1 cellular context compared by ENCODE assay signal in the genomic region with DNA sequence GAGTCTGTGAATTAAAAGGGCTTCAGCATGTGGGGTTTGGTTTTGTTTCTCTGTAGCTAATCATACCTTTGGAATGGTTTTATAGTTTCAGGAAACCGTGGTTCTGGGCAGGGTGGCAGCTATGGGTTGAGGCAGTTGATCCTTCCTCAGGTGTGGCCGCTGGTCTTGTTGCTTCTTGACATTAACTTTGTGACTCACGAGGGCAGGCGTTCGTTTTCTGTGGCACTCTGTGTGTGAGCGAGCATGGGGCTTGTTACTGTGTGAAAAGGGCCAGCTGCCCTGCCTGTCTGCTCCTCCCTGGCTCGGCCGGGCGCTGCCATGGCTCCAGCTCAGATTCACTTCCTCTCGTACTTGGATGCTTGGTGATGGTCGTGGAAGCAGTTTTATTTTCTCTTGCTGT.
TF ChIP-seq lines count a peak whose summit lies in the region.

No MANE protein-coding gene starts in this region.

TF ChIP-seq in endothelial cell of umbilical vein, 7 proteins besides CTCF, POLR2A, EP300 and RAD21:
- TF ChIP-seq, protein P1, sequence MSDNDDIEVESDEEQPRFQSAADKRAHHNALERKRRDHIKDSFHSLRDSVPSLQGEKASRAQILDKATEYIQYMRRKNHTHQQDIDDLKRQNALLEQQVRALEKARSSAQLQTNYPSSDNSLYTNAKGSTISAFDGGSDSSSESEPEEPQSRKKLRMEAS (IDR thresholded peaks at IDR 0.05; ENCODE audit: insufficient read depth, insufficient read length) = no peak
- TF ChIP-seq POLR2AphosphoS5 (IDR thresholded peaks at IDR 0.05; ENCODE audit: insufficient read depth, low read depth, low read length) (no peak), JUN (IDR thresholded peaks at IDR 0.05; ENCODE audit: borderline replicate concordance, insufficient read depth, insufficient read length, low read depth) (no peak), GATA2 (IDR thresholded peaks at IDR 0.05; ENCODE audit: insufficient read depth, insufficient read length, low read depth, low read length) (no peak), FOS (IDR thresholded peaks at IDR 0.05; ENCODE audit: borderline replicate concordance, insufficient read depth, low read length) (no peak), EZH2 (IDR thresholded peaks at IDR 0.05; ENCODE audit: borderline replicate concordance, low read depth, low read length, severe bottlenecking) (no peak), MYC (IDR thresholded peaks at IDR 0.05; ENCODE audit: low read depth, low read length) (no peak)
